In the genomic region with DNA sequence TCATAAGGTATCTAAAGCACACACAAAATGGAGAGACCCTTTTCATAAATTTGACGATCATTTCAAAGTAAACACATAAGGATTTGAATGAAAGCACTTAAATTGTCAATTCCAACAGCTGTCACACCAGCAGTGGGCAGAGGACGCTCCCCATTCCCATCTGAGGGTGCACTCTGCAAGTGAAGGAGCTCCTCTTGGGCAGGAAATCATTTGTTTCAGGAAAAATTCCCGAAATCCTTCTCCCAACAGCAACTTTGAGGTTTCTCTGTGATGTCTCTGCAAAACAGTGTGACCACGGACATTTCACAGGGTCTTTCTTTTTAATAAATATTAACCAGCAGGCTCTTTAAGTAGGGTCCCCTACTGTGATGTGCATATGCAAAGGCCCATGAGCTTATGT, we compare ENCODE assay signal across 16 cellular contexts.
A peak's percentile ranks its signal among the peaks of the same experiment; 100 is the strongest.
DNase-seq lines count a peak whose midpoint lies in the region; ATAC-seq and TF ChIP-seq lines count a peak whose summit lies in the region.
"Had no signal": no experiment of that assay in that cellular context is flagged by ENCODE, and none has a peak within 500 bp of the region (broad histone marks: within the 10 kb centered on the region; RNA-seq: fewer than 3 reads in every experiment).

No MANE protein-coding gene starts in this region.

- H3K4me3 ChIP-seq in GM23338: no peak overlapping the region
- 0 out of 2 replicates have a peak overlapping the region, but pooled peaks have one; percentile 4 for H3K4me3 ChIP-seq in SJCRH30
- H3K4me3 ChIP-seq: A549 had no signal

- no peaks in the 10 kb centered on the region for H3K9me2 ChIP-seq in GM23338 (ENCODE audit: insufficient read depth)

- H3K36me3 ChIP-seq in GM23338 (ENCODE audit: insufficient read depth): no peaks in the 10 kb centered on the region
- no peaks in the 10 kb centered on the region for H3K36me3 ChIP-seq in SJCRH30

- H3K27me3 ChIP-seq in GM23338 (ENCODE audit: insufficient read depth) (no peaks in the 10 kb centered on the region), SJCRH30 (no peaks in the 10 kb centered on the region)

- H3K9me3 Mint-ChIP-seq in GM23338: no peaks in the 10 kb centered on the region

- no peaks in the 10 kb centered on the region for H3K9me3 ChIP-seq in SJCRH30 (replicated peaks)
- H3K9me3 ChIP-seq: A549 had no signal

- no peaks in the 10 kb centered on the region for H3K27me3 Mint-ChIP-seq in GM23338 (ENCODE audit: insufficient read depth, low read depth, poor library complexity)

- no peak overlapping the region for H2AFZ ChIP-seq in GM23338

- H3K27ac Mint-ChIP-seq in GM23338: peak overlapping the region; percentile 83

- 0 out of 4 replicates have a peak, but pooled peaks of 1 of the 2 experiments have one; percentile 3 for TF ChIP-seq CTCF in GM23338 (conservative IDR thresholded peaks at IDR 0.05; ENCODE audit: low read depth in 2 of 2)

- DNase-seq in GM23338 (ENCODE audit: low spot score): peak; percentile 51
- peak; percentile 55 for DNase-seq in NCI-H1092 treated with DMSO at 0.1 percent for 48 hours (lab: John Stamatoyannopoulos, UW)
- peak; percentile 61 to 73 for DNase-seq in SJCRH30
- DNase-seq in iPS-NIHi7 (ENCODE audit: extremely low spot score): peak; percentile 14
- DNase-seq in MV-4-11 (lab: John Stamatoyannopoulos, UW): no peak
- DNase-seq in Right ventricle myocardium superior: no peak
- DNase-seq: C1 segment of cervical spinal cord, DMS 273 treated with DMSO at 0.1 percent for 48 hours, NCI-H1417 treated with DMSO at 0.1 percent for 48 hours, NCI-H2081, NCI-H226, T-helper 1 cell had no signal

- H3K4me2 ChIP-seq in GM23338: 0 out of 2 replicates have a peak overlapping the region, but pooled peaks have one; percentile 16
- H3K4me2 ChIP-seq: A549 had no signal

- ATAC-seq in GM23338: peak; percentile 62
- ATAC-seq in GM19455 (IDR thresholded peaks at IDR 0.05; ENCODE audit: unreplicated experiment): no peak
- no peak for ATAC-seq in Right ventricle myocardium superior (ENCODE audit: poor library complexity)
- ATAC-seq: A549, Panc1, SK-N-SH treated with all-trans-retinoic acid at 6 μM for 48 hours had no signal

- H3K4me3 Mint-ChIP-seq in GM23338: peak overlapping the region; percentile 27; the same call in 1 of the 3 replicates

- H3K4me1 Mint-ChIP-seq in GM23338: peaks cover 21% of the 10 kb centered on the region

- no peaks in the 10 kb centered on the region for H3F3A ChIP-seq in GM23338 (replicated peaks; ENCODE audit: low read depth)

- H3K27ac ChIP-seq in GM23338 (ENCODE audit: low read depth) (peak overlapping the region; percentile 40; the same call in 1 of the 2 replicates), SJCRH30 (peak overlapping the region; percentile 31; the same call in 1 of the 2 replicates)
- H3K27ac ChIP-seq: A549 had no signal

- H3K4me1 ChIP-seq in GM23338 (ENCODE audit: insufficient read depth) (peaks cover 8% of the 10 kb centered on the region; the same call in 1 of the 2 replicates), SJCRH30 (peaks cover 4% of the 10 kb centered on the region; the same call in 1 of the 2 replicates)
- H3K4me1 ChIP-seq: A549 had no signal

- H3K79me2 ChIP-seq in GM23338 (replicated peaks; ENCODE audit: insufficient read depth): no peaks in the 10 kb centered on the region

- no peaks in the 10 kb centered on the region for H3K36me3 Mint-ChIP-seq in GM23338 (ENCODE audit: low read depth)

- no peaks in the 10 kb centered on the region for H4K20me1 ChIP-seq in GM23338 (replicated peaks; ENCODE audit: insufficient read depth)

- intact Hi-C loops in Right ventricle myocardium superior (cut with DNase I): no loop called here

TF ChIP-seq in GM23338, 12 proteins besides CTCF, POLR2A, EP300 and RAD21:
- TF ChIP-seq EZH2phosphoT487 (IDR thresholded peaks at IDR 0.05; ENCODE audit: unreplicated experiment) (no peak), STAT1 (IDR thresholded peaks at IDR 0.05; ENCODE audit: unreplicated experiment) (no peak), REST (IDR thresholded peaks at IDR 0.05; ENCODE audit: unreplicated experiment) (no peak), NANOG (IDR thresholded peaks at IDR 0.05; ENCODE audit: borderline replicate concordance) (0 out of 2 replicates have a peak, but pooled peaks have one; percentile 21)
- TF ChIP-seq, protein P1, sequence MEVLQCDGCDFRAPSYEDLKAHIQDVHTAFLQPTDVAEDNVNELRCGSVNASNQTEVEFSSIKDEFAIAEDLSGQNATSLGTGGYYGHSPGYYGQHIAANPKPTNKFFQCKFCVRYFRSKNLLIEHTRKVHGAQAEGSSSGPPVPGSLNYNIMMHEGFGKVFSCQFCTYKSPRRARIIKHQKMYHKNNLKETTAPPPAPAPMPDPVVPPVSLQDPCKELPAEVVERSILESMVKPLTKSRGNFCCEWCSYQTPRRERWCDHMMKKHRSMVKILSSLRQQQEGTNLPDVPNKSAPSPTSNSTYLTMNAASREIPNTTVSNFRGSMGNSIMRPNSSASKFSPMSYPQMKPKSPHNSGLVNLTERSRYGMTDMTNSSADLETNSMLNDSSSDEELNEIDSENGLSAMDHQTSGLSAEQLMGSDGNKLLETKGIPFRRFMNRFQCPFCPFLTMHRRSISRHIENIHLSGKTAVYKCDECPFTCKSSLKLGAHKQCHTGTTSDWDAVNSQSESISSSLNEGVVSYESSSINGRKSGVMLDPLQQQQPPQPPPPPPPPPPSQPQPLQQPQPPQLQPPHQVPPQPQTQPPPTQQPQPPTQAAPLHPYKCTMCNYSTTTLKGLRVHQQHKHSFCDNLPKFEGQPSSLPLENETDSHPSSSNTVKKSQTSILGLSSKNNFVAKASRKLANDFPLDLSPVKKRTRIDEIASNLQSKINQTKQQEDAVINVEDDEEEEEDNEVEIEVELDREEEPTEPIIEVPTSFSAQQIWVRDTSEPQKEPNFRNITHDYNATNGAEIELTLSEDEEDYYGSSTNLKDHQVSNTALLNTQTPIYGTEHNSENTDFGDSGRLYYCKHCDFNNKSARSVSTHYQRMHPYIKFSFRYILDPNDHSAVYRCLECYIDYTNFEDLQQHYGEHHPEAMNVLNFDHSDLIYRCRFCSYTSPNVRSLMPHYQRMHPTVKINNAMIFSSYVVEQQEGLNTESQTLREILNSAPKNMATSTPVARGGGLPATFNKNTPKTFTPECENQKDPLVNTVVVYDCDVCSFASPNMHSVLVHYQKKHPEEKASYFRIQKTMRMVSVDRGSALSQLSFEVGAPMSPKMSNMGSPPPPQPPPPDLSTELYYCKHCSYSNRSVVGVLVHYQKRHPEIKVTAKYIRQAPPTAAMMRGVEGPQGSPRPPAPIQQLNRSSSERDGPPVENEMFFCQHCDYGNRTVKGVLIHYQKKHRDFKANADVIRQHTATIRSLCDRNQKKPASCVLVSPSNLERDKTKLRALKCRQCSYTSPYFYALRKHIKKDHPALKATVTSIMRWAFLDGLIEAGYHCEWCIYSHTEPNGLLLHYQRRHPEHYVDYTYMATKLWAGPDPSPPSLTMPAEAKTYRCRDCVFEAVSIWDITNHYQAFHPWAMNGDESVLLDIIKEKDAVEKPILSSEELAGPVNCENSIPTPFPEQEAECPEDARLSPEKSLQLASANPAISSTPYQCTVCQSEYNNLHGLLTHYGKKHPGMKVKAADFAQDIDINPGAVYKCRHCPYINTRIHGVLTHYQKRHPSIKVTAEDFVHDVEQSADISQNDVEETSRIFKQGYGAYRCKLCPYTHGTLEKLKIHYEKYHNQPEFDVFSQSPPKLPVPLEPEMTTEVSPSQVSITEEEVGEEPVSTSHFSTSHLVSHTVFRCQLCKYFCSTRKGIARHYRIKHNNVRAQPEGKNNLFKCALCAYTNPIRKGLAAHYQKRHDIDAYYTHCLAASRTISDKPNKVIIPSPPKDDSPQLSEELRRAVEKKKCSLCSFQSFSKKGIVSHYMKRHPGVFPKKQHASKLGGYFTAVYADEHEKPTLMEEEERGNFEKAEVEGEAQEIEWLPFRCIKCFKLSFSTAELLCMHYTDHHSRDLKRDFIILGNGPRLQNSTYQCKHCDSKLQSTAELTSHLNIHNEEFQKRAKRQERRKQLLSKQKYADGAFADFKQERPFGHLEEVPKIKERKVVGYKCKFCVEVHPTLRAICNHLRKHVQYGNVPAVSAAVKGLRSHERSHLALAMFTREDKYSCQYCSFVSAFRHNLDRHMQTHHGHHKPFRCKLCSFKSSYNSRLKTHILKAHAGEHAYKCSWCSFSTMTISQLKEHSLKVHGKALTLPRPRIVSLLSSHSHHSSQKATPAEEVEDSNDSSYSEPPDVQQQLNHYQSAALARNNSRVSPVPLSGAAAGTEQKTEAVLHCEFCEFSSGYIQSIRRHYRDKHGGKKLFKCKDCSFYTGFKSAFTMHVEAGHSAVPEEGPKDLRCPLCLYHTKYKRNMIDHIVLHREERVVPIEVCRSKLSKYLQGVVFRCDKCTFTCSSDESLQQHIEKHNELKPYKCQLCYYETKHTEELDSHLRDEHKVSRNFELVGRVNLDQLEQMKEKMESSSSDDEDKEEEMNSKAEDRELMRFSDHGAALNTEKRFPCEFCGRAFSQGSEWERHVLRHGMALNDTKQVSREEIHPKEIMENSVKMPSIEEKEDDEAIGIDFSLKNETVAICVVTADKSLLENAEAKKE (CRISPR knock-in tag; IDR thresholded peaks at IDR 0.05): no peak

Comparison
In these comparisons a context has a peak if more than half of its experiments do, and no peak if none do; other contexts are left out.
1. DNase-seq: peak in GM23338 (single experiment), NCI-H1092 treated with DMSO at 0.1 percent for 48 hours (single experiment), SJCRH30 (2 of 2) and iPS-NIHi7 (single experiment); none in MV-4-11 (single experiment) and Right ventricle myocardium superior (single experiment).